10 cellular contexts compared by ENCODE assay signal in genomic region chr4:100106982-100107381, GRCh38.
DNase-seq lines count a peak whose midpoint lies in the region; ATAC-seq lines count a peak whose summit lies in the region.
"Had no signal": no experiment of that assay in that cellular context is flagged by ENCODE, and none has a peak within 500 bp of the region (broad histone marks: within the 10 kb centered on the region; RNA-seq: fewer than 3 reads in every experiment).

No MANE protein-coding gene starts in this region.

- no CpG with 5 or more reads among the region's 1 CpG for WGBS in trophoblast cell (ENCODE audit: extremely low coverage, insufficient coverage, insufficient read length)

- POLR2A ChIA-PET in naive thymus-derived CD8-positive, alpha-beta T cell (lab: Charles Lee), result interaction anchor here (0.5 to 1.2 kb wide), 3 partner anchors 14 to 1241 kb away, joined by 3 to 5 read pairs (median 3); partner anchors contain the start of gene PPP3CA

- no peak overlapping the region for H3K9ac ChIP-seq in trophoblast cell (ENCODE audit: low read length)
- H3K9ac ChIP-seq: GM23248 had no signal

- H3K4me3 ChIP-seq in trophoblast cell (ENCODE audit: low read depth, low read length), result no peak overlapping the region
- H3K4me3 ChIP-seq: cardiac muscle cell, GM23248, SK-N-MC had no signal

- no peak overlapping the region for H3K14ac ChIP-seq in trophoblast cell (ENCODE audit: low read length)

- H2AFZ ChIP-seq in trophoblast cell (ENCODE audit: insufficient read depth, low read length, poor library complexity), result no peak overlapping the region
- H2AFZ ChIP-seq: GM23248 had no signal

- no peaks in the 10 kb centered on the region for H3K36me3 Mint-ChIP-seq in naive thymus-derived CD8-positive, alpha-beta T cell

- DNase-seq in NAMALWA (ENCODE audit: low spot score), result peak; percentile 52
- DNase-seq in naive thymus-derived CD8-positive, alpha-beta T cell, result peak in 8 of 10 donors; percentile 4 to 67 (median 42)
- no peak for DNase-seq in trophoblast cell
- DNase-seq in NCI-H446 treated with DMSO at 0.1 percent for 48 hours (lab: John Stamatoyannopoulos, UW), result no peak
- no peak for DNase-seq in NCI-H2196 (lab: John Stamatoyannopoulos, UW; ENCODE audit: unreplicated experiment)
- DNase-seq: GM23248 had no signal

- H3K4ac ChIP-seq in trophoblast cell (ENCODE audit: low read depth, low read length), result no peak overlapping the region

- no peak overlapping the region for H3K4me2 ChIP-seq in trophoblast cell (ENCODE audit: low read length)

- H3K79me2 ChIP-seq in trophoblast cell (ENCODE audit: control insufficient read depth, insufficient read depth, low read length, poor library complexity), result no peaks in the 10 kb centered on the region

- peak overlapping the region in 8 of 10 donors; percentile 3 to 65 (median 36) for H3K4me3 Mint-ChIP-seq in naive thymus-derived CD8-positive, alpha-beta T cell

- H2BK12ac ChIP-seq in trophoblast cell (ENCODE audit: low read length), result no peak overlapping the region

- peaks cover 10 to 36% (median 25%) of the 10 kb centered on the region in 4 donors for H3K4me1 Mint-ChIP-seq in naive thymus-derived CD8-positive, alpha-beta T cell

- H3K18ac ChIP-seq in trophoblast cell (ENCODE audit: low read length), result no peak overlapping the region

- no peaks in the 10 kb centered on the region for H3K27me3 Mint-ChIP-seq in naive thymus-derived CD8-positive, alpha-beta T cell

- no peak overlapping the region for H4K8ac ChIP-seq in trophoblast cell (ENCODE audit: low read depth, low read length)

- H3K23ac ChIP-seq in trophoblast cell (ENCODE audit: low read length), result no peak overlapping the region

- no peak overlapping the region for H4K91ac ChIP-seq in trophoblast cell (ENCODE audit: low read depth, low read length)

- no peak overlapping the region for H2AK5ac ChIP-seq in trophoblast cell (ENCODE audit: low read length)

- H3K36me3 ChIP-seq in trophoblast cell (ENCODE audit: control insufficient read depth in 1 of 2, insufficient read depth in 2 of 2, low read length in 2 of 2), result no peaks in the 10 kb centered on the region
- H3K36me3 ChIP-seq: cardiac muscle cell had no signal

- no peaks in the 10 kb centered on the region for H3K4me1 ChIP-seq in trophoblast cell (ENCODE audit: control insufficient read depth in 1 of 2, insufficient read depth in 2 of 2, low read length in 2 of 2)

- ATAC-seq in GM19023 (IDR thresholded peaks at IDR 0.05; ENCODE audit: unreplicated experiment) (peak; percentile 97), HG02798 (IDR thresholded peaks at IDR 0.05; ENCODE audit: poor library complexity, unreplicated experiment) (peak; percentile 94)
- ATAC-seq in naive thymus-derived CD8-positive, alpha-beta T cell, result peak; percentile 96 to 98

- H3K27ac ChIP-seq in trophoblast cell (ENCODE audit: low read depth, low read length), result no peak overlapping the region
- H3K27ac ChIP-seq: cardiac muscle cell, GM23248, SK-N-MC had no signal

- peak overlapping the region; percentile 6 to 85 (median 74) for H3K27ac Mint-ChIP-seq in naive thymus-derived CD8-positive, alpha-beta T cell

- H3K9me3 Mint-ChIP-seq in naive thymus-derived CD8-positive, alpha-beta T cell, result no peaks in the 10 kb centered on the region

- H2BK120ac ChIP-seq in trophoblast cell (ENCODE audit: insufficient read depth, low read length, poor library complexity), result no peak overlapping the region

- H3K79me1 ChIP-seq in trophoblast cell (ENCODE audit: low read length), result no peaks in the 10 kb centered on the region

- peaks cover 2% of the 10 kb centered on the region for H3K9me3 ChIP-seq in trophoblast cell (ENCODE audit: insufficient read depth, low read depth, low read length)

- H4K12ac ChIP-seq in trophoblast cell (ENCODE audit: low read depth, low read length), result no peak overlapping the region

- H3K27me3 ChIP-seq in trophoblast cell (ENCODE audit: insufficient read depth, low read length), result no peaks in the 10 kb centered on the region
- H3K27me3 ChIP-seq: cardiac muscle cell had no signal

- H2BK5ac ChIP-seq in trophoblast cell (ENCODE audit: low read depth, low read length, poor library complexity), result no peak overlapping the region

Comparison
In these comparisons a context has a peak if more than half of its experiments do, and no peak if none do; other contexts are left out.
1. DNase-seq: peak in NAMALWA (single experiment) and naive thymus-derived CD8-positive, alpha-beta T cell (8 of 10); none in trophoblast cell (0 of 2), NCI-H446 treated with DMSO at 0.1 percent for 48 hours (single experiment) and NCI-H2196 (single experiment).
2. Peak in every context shown above with its lines, with median percentiles within 50 percentile points of each other: ATAC-seq.